In the genomic region with DNA sequence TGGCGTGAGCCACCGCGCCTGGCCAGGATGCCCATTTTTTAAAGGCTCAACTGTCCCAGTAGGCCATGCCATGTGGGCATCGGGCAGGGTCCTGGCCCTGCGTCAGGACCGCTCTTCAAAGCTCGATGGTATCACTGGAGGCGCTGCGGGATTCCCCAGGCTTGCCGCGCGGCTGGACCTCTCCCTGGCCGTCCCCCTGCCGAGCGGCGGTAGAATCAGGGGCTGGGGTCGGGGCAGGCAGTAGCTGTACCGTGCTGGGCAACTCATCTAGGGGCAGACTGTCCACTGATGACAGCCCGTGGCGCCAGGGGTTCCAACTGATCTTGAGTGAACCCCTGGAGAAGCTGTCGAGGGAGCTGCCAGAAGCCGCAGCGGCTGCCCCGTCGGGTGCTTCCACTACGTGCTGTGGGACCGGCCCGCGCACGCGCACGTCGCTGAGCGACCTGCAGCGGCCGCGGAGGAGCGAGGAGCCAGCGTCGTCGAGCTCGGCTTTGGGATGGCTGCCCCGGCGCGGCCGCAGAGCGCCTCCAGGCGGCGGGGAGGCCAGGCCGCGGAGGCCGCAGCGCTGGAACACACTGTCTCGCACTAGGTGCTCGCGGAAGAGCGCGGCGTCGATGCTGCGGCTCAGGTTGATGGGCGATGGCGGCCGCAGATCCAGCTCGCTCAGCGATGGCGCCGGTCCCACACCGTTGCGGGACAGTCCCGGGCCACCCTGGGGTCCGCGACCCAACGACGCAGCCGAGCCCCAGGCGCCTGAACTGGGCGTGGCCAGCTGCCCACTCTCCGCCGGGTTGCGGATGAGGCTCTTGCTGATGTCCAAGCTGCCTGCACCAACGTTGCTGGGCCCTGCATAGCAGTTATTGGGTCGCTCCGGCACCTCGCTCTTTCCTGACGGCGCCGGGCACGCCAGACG, we compare ENCODE assay signal across 8 cellular contexts. TPM values are rescaled to one million over a fixed set of nuclear protein-coding genes. Genes with fewer than 3 reads are reported as not detected.
DNase-seq lines count a peak whose midpoint lies in the region; ATAC-seq and TF ChIP-seq lines count a peak whose summit lies in the region.

No MANE protein-coding gene starts in this region.

- H3K9me3 Mint-ChIP-seq in activated naive CD4-positive, alpha-beta T cell treated with anti-CD3 and anti-CD28 coated beads for 36 hours, result no peaks in the 10 kb centered on the region
- H3K9me3 Mint-ChIP-seq in neural crest cell, result no peaks in the 10 kb centered on the region

- intact Hi-C loops in activated naive CD4-positive, alpha-beta T cell treated with anti-CD3 and anti-CD28 coated beads for 36 hours (cut with micrococcal nuclease), result loop anchor here (1.0 kb wide), 2 partner anchors 13 to 56 kb away; partner anchors contain the start of genes CRELD1 and JAGN1

- ATAC-seq in stimulated activated naive CD8-positive, alpha-beta T cell treated with anti-CD3 and anti-CD28 coated beads, Interleukin-15, Interleukin-2, amounts not matched to agents 100 U/mL and 50 U/mL, for 24 hours, result peak; percentile 78

- H3K36me3 ChIP-seq in SJSA1, result no peaks in the 10 kb centered on the region

- no peaks in the 10 kb centered on the region for H3K9me3 ChIP-seq in SJSA1 (replicated peaks)

- TF ChIP-seq CTCF in neural crest cell (conservative IDR thresholded peaks at IDR 0.05), result peak; percentile 74

- H3K4me3 ChIP-seq in SJSA1, result peak overlapping the region; percentile 48

- CTCF ChIA-PET in activated naive CD4-positive, alpha-beta T cell treated with anti-CD3 and anti-CD28 coated beads for 36 hours (lab: Charles Lee), result interaction anchor here (0.7 to 1.8 kb wide), 11 partner anchors 9 to 240 kb away, joined by 3 to 18 read pairs (median 3); partner anchors contain the start of gene CRELD1

- peak; percentile 40 for DNase-seq in DMS153 treated with DMSO at 0.1 percent for 48 hours (lab: John Stamatoyannopoulos, UW; ENCODE audit: unreplicated experiment)
- DNase-seq in HS-27A (ENCODE audit: low read depth), result peak; percentile 70
- DNase-seq in SJSA1 (ENCODE audit: low read depth in 1 of 2, low spot score in 2 of 2), result peak; percentile 82 to 86
- peak; percentile 79 for DNase-seq in activated naive CD4-positive, alpha-beta T cell treated with anti-CD3 and anti-CD28 coated beads for 36 hours
- peak; percentile 88 for DNase-seq in foreskin melanocyte
- peak; percentile 77 for DNase-seq in neural crest cell (ENCODE audit: low read depth, low spot score)
- DNase-seq in stimulated activated naive CD8-positive, alpha-beta T cell treated with anti-CD3 and anti-CD28 coated beads, Interleukin-15, Interleukin-2, amounts not matched to agents 100 U/mL and 50 U/mL, for 24 hours, result peak; percentile 84
- DNase-seq in SK-N-DZ (ENCODE audit: low spot score), result no peak

- H3K27me3 ChIP-seq in SJSA1 (replicated peaks), result no peaks in the 10 kb centered on the region

- H3K4me3 Mint-ChIP-seq in activated naive CD4-positive, alpha-beta T cell treated with anti-CD3 and anti-CD28 coated beads for 36 hours, result peak overlapping the region; percentile 79
- peak overlapping the region; percentile 84 for H3K4me3 Mint-ChIP-seq in neural crest cell

- peaks cover 20% of the 10 kb centered on the region for H3K4me1 ChIP-seq in SJSA1 (replicated peaks)

- H3K27ac Mint-ChIP-seq in activated naive CD4-positive, alpha-beta T cell treated with anti-CD3 and anti-CD28 coated beads for 36 hours, result peak overlapping the region; percentile 79
- no peak overlapping the region for H3K27ac Mint-ChIP-seq in neural crest cell (ENCODE audit: unreplicated experiment)

- no peak overlapping the region for H3K27ac ChIP-seq in SJSA1

- H3K36me3 Mint-ChIP-seq in activated naive CD4-positive, alpha-beta T cell treated with anti-CD3 and anti-CD28 coated beads for 36 hours (ENCODE audit: low read depth), result peaks cover 4% of the 10 kb centered on the region
- H3K36me3 Mint-ChIP-seq in neural crest cell (ENCODE audit: low read depth), result peaks cover under 1% of the 10 kb centered on the region

- no peaks in the 10 kb centered on the region for H3K27me3 Mint-ChIP-seq in activated naive CD4-positive, alpha-beta T cell treated with anti-CD3 and anti-CD28 coated beads for 36 hours (ENCODE audit: low read depth)
- peaks cover 4% of the 10 kb centered on the region for H3K27me3 Mint-ChIP-seq in neural crest cell (ENCODE audit: low read depth)

- H3K4me1 Mint-ChIP-seq in activated naive CD4-positive, alpha-beta T cell treated with anti-CD3 and anti-CD28 coated beads for 36 hours (ENCODE audit: low read depth), result peaks cover 17% of the 10 kb centered on the region
- peaks cover 3% of the 10 kb centered on the region for H3K4me1 Mint-ChIP-seq in neural crest cell

RNA-seq across cellular contexts. Expression of gene PRRT3, which starts 5.8 kb away (rescaled TPM):
- total RNA-seq in SJSA1 (2014; rRNA removed; shearing (Covaris generic)), result 0.25 and 0.58 TPM in 2 replicates
- 1 to 10 TPM; 5.8 to 6.7 TPM for total RNA-seq in activated naive CD4-positive, alpha-beta T cell treated with anti-CD3 and anti-CD28 coated beads for 36 hours
- total RNA-seq in neural crest cell, result 5.7 and 6.4 TPM in 2 replicates
- 3.3 and 3.7 TPM in 2 replicates for polyA plus RNA-seq in SK-N-DZ (2014; cell fraction: cytosol; rRNA removed)
- 2.7 and 3.1 TPM in 2 replicates for polyA plus RNA-seq in SK-N-DZ (2014; cell fraction: nucleus; rRNA removed)

RNA-seq across cellular contexts. Expression of gene CRELD1, which starts 12.7 kb away (rescaled TPM):
- 11.7 and 13.0 TPM in 2 replicates for total RNA-seq in SJSA1 (2014; rRNA removed; shearing (Covaris generic))
- total RNA-seq in activated naive CD4-positive, alpha-beta T cell treated with anti-CD3 and anti-CD28 coated beads for 36 hours, result 10 to 100 TPM; 15.7 to 19.9 TPM
- total RNA-seq in neural crest cell, result 16.9 and 18.3 TPM in 2 replicates
- polyA plus RNA-seq in SK-N-DZ (2014; cell fraction: cytosol; rRNA removed), result 56.5 and 59.8 TPM in 2 replicates
- polyA plus RNA-seq in SK-N-DZ (2014; cell fraction: nucleus; rRNA removed), result 183 and 206 TPM in 2 replicates

RNA-seq across cellular contexts. Expression of gene IL17RC, which starts 29.5 kb away (rescaled TPM):
- 12.6 and 19.5 TPM in 2 replicates for total RNA-seq in SJSA1 (2014; rRNA removed; shearing (Covaris generic))
- under 1 TPM; 0.21 to 0.44 TPM for total RNA-seq in activated naive CD4-positive, alpha-beta T cell treated with anti-CD3 and anti-CD28 coated beads for 36 hours
- total RNA-seq in neural crest cell, result 6.0 and 7.3 TPM in 2 replicates
- polyA plus RNA-seq in SK-N-DZ (2014; cell fraction: cytosol; rRNA removed), result 6.8 and 14.1 TPM in 2 replicates
- 16.6 and 18.1 TPM in 2 replicates for polyA plus RNA-seq in SK-N-DZ (2014; cell fraction: nucleus; rRNA removed)

RNA-seq across cellular contexts. Expression of gene EMC3, which starts 40.3 kb away (rescaled TPM):
- 34.6 and 86.3 TPM in 2 replicates for total RNA-seq in SJSA1 (2014; rRNA removed; shearing (Covaris generic))
- total RNA-seq in activated naive CD4-positive, alpha-beta T cell treated with anti-CD3 and anti-CD28 coated beads for 36 hours, result 10 to 100 TPM; 28.4 to 32.0 TPM
- total RNA-seq in neural crest cell, result 39.8 and 42.6 TPM in 2 replicates
- polyA plus RNA-seq in SK-N-DZ (2014; cell fraction: cytosol; rRNA removed), result 178 and 202 TPM in 2 replicates
- 54.3 and 81.4 TPM in 2 replicates for polyA plus RNA-seq in SK-N-DZ (2014; cell fraction: nucleus; rRNA removed)

RNA-seq across cellular contexts. Expression of gene IL17RE, which starts 43.7 kb away (rescaled TPM):
- 0.37 and 0.56 TPM in 2 replicates for total RNA-seq in SJSA1 (2014; rRNA removed; shearing (Covaris generic))
- total RNA-seq in activated naive CD4-positive, alpha-beta T cell treated with anti-CD3 and anti-CD28 coated beads for 36 hours, result under 1 TPM; 0.24 to 0.25 TPM
- total RNA-seq in neural crest cell, result 1.4 and 1.7 TPM in 2 replicates
- 1.5 and 3.4 TPM in 2 replicates for polyA plus RNA-seq in SK-N-DZ (2014; cell fraction: cytosol; rRNA removed)
- 6.8 and 7.4 TPM in 2 replicates for polyA plus RNA-seq in SK-N-DZ (2014; cell fraction: nucleus; rRNA removed)
